1 cellular context compared by ENCODE assay signal in genomic region chr15:45586990-45587860, GRCh38.
TF ChIP-seq lines count a peak whose summit lies in the region.

A gene with protein sequence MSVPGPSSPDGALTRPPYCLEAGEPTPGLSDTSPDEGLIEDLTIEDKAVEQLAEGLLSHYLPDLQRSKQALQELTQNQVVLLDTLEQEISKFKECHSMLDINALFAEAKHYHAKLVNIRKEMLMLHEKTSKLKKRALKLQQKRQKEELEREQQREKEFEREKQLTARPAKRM (plus strand): TSS chr15:45587379. CDS start chr15:45587444, 65 bp downstream.

TF ChIP-seq in HepG2, 621 proteins besides CTCF, POLR2A, EP300 and RAD21 (continued from another document and continues in another):
- TF ChIP-seq, protein P1, sequence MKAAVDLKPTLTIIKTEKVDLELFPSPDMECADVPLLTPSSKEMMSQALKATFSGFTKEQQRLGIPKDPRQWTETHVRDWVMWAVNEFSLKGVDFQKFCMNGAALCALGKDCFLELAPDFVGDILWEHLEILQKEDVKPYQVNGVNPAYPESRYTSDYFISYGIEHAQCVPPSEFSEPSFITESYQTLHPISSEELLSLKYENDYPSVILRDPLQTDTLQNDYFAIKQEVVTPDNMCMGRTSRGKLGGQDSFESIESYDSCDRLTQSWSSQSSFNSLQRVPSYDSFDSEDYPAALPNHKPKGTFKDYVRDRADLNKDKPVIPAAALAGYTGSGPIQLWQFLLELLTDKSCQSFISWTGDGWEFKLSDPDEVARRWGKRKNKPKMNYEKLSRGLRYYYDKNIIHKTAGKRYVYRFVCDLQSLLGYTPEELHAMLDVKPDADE (CRISPR knock-in tag; IDR thresholded peaks at IDR 0.05): 0 out of 2 replicates have a peak, but pooled peaks have one; percentile 15
- TF ChIP-seq CREB1 (IDR thresholded peaks at IDR 0.05): peak; percentile 93
- TF ChIP-seq CREB1 (CRISPR knock-in tag; IDR thresholded peaks at IDR 0.05): peak; percentile 98
- no peak for TF ChIP-seq ZNF766 (CRISPR knock-in tag; IDR thresholded peaks at IDR 0.05; ENCODE audit: borderline replicate concordance)
- TF ChIP-seq SALL1 (CRISPR knock-in tag; IDR thresholded peaks at IDR 0.05): peak; percentile 96
- no peak for TF ChIP-seq ZNF138 (CRISPR knock-in tag; IDR thresholded peaks at IDR 0.05; ENCODE audit: low read depth)
- TF ChIP-seq SNAPC5 (CRISPR knock-in tag; IDR thresholded peaks at IDR 0.05; ENCODE audit: borderline replicate concordance): peak; percentile 69; the same call in 1 of the 2 replicates
- no peak for TF ChIP-seq MEIS1 (CRISPR knock-in tag; IDR thresholded peaks at IDR 0.05; ENCODE audit: borderline replicate concordance)
- TF ChIP-seq, protein P2, sequence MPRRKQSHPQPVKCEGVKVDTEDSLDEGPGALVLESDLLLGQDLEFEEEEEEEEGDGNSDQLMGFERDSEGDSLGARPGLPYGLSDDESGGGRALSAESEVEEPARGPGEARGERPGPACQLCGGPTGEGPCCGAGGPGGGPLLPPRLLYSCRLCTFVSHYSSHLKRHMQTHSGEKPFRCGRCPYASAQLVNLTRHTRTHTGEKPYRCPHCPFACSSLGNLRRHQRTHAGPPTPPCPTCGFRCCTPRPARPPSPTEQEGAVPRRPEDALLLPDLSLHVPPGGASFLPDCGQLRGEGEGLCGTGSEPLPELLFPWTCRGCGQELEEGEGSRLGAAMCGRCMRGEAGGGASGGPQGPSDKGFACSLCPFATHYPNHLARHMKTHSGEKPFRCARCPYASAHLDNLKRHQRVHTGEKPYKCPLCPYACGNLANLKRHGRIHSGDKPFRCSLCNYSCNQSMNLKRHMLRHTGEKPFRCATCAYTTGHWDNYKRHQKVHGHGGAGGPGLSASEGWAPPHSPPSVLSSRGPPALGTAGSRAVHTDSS (CRISPR knock-in tag; conservative IDR thresholded peaks at IDR 0.05): no peak
- peak; percentile 90 for TF ChIP-seq ZNF572 (CRISPR knock-in tag; IDR thresholded peaks at IDR 0.05)
- TF ChIP-seq ZNF317 (CRISPR knock-in tag; IDR thresholded peaks at IDR 0.05): 0 out of 2 replicates have a peak, but pooled peaks have one; percentile 40
- peak; percentile 57; the same call in 1 of the 2 replicates for TF ChIP-seq ZBTB7A (CRISPR knock-in tag; IDR thresholded peaks at IDR 0.05)
- TF ChIP-seq, protein P3, sequence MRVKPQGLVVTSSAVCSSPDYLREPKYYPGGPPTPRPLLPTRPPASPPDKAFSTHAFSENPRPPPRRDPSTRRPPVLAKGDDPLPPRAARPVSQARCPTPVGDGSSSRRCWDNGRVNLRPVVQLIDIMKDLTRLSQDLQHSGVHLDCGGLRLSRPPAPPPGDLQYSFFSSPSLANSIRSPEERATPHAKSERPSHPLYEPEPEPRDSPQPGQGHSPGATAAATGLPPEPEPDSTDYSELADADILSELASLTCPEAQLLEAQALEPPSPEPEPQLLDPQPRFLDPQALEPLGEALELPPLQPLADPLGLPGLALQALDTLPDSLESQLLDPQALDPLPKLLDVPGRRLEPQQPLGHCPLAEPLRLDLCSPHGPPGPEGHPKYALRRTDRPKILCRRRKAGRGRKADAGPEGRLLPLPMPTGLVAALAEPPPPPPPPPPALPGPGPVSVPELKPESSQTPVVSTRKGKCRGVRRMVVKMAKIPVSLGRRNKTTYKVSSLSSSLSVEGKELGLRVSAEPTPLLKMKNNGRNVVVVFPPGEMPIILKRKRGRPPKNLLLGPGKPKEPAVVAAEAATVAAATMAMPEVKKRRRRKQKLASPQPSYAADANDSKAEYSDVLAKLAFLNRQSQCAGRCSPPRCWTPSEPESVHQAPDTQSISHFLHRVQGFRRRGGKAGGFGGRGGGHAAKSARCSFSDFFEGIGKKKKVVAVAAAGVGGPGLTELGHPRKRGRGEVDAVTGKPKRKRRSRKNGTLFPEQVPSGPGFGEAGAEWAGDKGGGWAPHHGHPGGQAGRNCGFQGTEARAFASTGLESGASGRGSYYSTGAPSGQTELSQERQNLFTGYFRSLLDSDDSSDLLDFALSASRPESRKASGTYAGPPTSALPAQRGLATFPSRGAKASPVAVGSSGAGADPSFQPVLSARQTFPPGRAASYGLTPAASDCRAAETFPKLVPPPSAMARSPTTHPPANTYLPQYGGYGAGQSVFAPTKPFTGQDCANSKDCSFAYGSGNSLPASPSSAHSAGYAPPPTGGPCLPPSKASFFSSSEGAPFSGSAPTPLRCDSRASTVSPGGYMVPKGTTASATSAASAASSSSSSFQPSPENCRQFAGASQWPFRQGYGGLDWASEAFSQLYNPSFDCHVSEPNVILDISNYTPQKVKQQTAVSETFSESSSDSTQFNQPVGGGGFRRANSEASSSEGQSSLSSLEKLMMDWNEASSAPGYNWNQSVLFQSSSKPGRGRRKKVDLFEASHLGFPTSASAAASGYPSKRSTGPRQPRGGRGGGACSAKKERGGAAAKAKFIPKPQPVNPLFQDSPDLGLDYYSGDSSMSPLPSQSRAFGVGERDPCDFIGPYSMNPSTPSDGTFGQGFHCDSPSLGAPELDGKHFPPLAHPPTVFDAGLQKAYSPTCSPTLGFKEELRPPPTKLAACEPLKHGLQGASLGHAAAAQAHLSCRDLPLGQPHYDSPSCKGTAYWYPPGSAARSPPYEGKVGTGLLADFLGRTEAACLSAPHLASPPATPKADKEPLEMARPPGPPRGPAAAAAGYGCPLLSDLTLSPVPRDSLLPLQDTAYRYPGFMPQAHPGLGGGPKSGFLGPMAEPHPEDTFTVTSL (CRISPR knock-in tag; IDR thresholded peaks at IDR 0.05; ENCODE audit: borderline replicate concordance): no peak
- TF ChIP-seq, protein P4, sequence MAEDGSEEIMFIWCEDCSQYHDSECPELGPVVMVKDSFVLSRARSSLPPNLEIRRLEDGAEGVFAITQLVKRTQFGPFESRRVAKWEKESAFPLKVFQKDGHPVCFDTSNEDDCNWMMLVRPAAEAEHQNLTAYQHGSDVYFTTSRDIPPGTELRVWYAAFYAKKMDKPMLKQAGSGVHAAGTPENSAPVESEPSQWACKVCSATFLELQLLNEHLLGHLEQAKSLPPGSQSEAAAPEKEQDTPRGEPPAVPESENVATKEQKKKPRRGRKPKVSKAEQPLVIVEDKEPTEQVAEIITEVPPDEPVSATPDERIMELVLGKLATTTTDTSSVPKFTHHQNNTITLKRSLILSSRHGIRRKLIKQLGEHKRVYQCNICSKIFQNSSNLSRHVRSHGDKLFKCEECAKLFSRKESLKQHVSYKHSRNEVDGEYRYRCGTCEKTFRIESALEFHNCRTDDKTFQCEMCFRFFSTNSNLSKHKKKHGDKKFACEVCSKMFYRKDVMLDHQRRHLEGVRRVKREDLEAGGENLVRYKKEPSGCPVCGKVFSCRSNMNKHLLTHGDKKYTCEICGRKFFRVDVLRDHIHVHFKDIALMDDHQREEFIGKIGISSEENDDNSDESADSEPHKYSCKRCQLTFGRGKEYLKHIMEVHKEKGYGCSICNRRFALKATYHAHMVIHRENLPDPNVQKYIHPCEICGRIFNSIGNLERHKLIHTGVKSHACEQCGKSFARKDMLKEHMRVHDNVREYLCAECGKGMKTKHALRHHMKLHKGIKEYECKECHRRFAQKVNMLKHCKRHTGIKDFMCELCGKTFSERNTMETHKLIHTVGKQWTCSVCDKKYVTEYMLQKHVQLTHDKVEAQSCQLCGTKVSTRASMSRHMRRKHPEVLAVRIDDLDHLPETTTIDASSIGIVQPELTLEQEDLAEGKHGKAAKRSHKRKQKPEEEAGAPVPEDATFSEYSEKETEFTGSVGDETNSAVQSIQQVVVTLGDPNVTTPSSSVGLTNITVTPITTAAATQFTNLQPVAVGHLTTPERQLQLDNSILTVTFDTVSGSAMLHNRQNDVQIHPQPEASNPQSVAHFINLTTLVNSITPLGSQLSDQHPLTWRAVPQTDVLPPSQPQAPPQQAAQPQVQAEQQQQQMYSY (CRISPR knock-in tag; IDR thresholded peaks at IDR 0.05): 0 out of 2 replicates have a peak, but pooled peaks have one; percentile 17
- peak; percentile 81 for TF ChIP-seq ZNF335 (CRISPR knock-in tag; IDR thresholded peaks at IDR 0.05)
- peak; percentile 65 for TF ChIP-seq ZBTB38 (CRISPR knock-in tag; IDR thresholded peaks at IDR 0.05)
- no peak for TF ChIP-seq ZNF484 (CRISPR knock-in tag; IDR thresholded peaks at IDR 0.05; ENCODE audit: borderline replicate concordance, low read depth)
- TF ChIP-seq ZNF362 (CRISPR knock-in tag; IDR thresholded peaks at IDR 0.05; ENCODE audit: borderline replicate concordance): peak; percentile 99
- TF ChIP-seq ZNF24 (IDR thresholded peaks at IDR 0.05): no peak
- TF ChIP-seq, protein P5, sequence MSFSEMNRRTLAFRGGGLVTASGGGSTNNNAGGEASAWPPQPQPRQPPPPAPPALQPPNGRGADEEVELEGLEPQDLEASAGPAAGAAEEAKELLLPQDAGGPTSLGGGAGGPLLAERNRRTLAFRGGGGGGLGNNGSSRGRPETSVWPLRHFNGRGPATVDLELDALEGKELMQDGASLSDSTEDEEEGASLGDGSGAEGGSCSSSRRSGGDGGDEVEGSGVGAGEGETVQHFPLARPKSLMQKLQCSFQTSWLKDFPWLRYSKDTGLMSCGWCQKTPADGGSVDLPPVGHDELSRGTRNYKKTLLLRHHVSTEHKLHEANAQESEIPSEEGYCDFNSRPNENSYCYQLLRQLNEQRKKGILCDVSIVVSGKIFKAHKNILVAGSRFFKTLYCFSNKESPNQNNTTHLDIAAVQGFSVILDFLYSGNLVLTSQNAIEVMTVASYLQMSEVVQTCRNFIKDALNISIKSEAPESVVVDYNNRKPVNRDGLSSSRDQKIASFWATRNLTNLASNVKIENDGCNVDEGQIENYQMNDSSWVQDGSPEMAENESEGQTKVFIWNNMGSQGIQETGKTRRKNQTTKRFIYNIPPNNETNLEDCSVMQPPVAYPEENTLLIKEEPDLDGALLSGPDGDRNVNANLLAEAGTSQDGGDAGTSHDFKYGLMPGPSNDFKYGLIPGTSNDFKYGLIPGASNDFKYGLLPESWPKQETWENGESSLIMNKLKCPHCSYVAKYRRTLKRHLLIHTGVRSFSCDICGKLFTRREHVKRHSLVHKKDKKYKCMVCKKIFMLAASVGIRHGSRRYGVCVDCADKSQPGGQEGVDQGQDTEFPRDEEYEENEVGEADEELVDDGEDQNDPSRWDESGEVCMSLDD (CRISPR knock-in tag; IDR thresholded peaks at IDR 0.05; ENCODE audit: borderline replicate concordance): peak; percentile 20; the same call in 1 of the 2 replicates
- TF ChIP-seq HMGXB4 (CRISPR knock-in tag; IDR thresholded peaks at IDR 0.05; ENCODE audit: borderline replicate concordance in 1 of 2, low read depth in 1 of 2): peak; percentile 96 to 98
- peak; percentile 54; the same call in 1 of the 2 replicates for TF ChIP-seq CHD2 (IDR thresholded peaks at IDR 0.05; ENCODE audit: low read depth, low read length)
- no peak for TF ChIP-seq ZEB1 (IDR thresholded peaks at IDR 0.05; ENCODE audit: insufficient replicate concordance, low read depth)
- TF ChIP-seq SNAPC4 (CRISPR knock-in tag; IDR thresholded peaks at IDR 0.05): no peak
- no peak for TF ChIP-seq HNRNPK (IDR thresholded peaks at IDR 0.05; ENCODE audit: low read depth, low read length, poor library complexity, severe bottlenecking)
